Comparison of ENCODE assay signal across 11 cellular contexts in the genomic region with DNA sequence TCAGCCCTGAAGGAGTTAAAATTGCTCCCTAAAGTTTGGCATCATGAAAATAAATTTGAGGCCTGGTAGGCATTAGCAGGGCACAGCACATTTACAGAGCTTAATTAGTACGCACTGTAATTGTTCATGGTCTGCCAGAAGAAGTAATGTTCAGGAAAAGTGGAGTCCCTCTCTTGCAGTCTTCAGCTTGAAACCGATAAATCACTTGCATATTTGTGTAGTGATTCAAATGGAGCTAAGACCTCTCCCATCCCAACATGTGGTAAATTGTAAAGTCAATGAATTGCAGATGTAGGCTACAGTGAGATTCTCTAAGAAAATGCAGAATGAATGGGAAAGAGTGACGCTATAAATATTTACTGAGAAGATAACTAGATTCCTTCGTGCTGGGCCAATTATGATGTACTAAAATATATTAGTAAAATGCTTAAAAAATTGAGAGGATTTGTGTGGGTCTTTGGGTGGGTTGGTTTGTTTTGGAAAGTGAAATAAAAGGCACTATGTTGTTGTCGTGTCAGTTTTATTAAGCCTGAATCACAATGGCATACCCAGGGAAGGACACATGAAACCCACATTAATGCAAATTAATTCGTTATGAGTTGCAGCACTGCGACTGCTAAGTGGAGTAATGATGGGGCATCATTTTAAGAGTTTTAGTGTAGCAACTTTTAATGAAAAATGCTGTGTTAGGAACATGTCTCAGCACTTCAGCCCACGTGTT. TPM values are rescaled to one million over a fixed set of nuclear protein-coding genes. Genes with fewer than 3 reads are reported as not detected.
DNase-seq lines count a peak whose midpoint lies in the region; ATAC-seq and TF ChIP-seq lines count a peak whose summit lies in the region.
"Had no signal": no experiment of that assay in that cellular context is flagged by ENCODE, and none has a peak within 500 bp of the region (broad histone marks: within the 10 kb centered on the region; RNA-seq: fewer than 3 reads in every experiment).

No MANE protein-coding gene starts in this region.

- POLR2A ChIA-PET in activated CD4-positive, alpha-beta T cell treated with anti-CD3 and anti-CD28 coated beads, Interleukin-2, amount 10 ng/mL, durations not matched to agents 7 days and 5 days (lab: Charles Lee), result no interaction called here

- peaks cover 71% of the 10 kb centered on the region for H3K27me3 Mint-ChIP-seq in activated CD4-positive, alpha-beta T cell treated with anti-CD3 and anti-CD28 coated beads, Interleukin-2, amount 10 ng/mL, durations not matched to agents 7 days and 5 days

- DNase-seq in DMS 273 (lab: John Stamatoyannopoulos, UW; ENCODE audit: unreplicated experiment) (peak; percentile 25), DMS 273 treated with DMSO at 0.1 percent for 48 hours (lab: John Stamatoyannopoulos, UW) (no peak), astrocyte of the cerebellum (ENCODE audit: low read depth) (peak; percentile 86), iPS-NIHi11 (ENCODE audit: low spot score) (peak; percentile 11), NCI-H1417 (lab: John Stamatoyannopoulos, UW) (no peak), erythroblast (lab: John Stamatoyannopoulos, UW) (no peak)
- no peak for DNase-seq in activated CD4-positive, alpha-beta T cell treated with anti-CD3 and anti-CD28 coated beads, Interleukin-2, amount 10 ng/mL, durations not matched to agents 7 days and 5 days
- DNase-seq: activated naive CD8-positive, alpha-beta T cell treated with anti-CD3 and anti-CD28 coated beads for 36 hours; NCI-H146 had no signal

- in situ Hi-C loops in astrocyte of the cerebellum (cut with HindIII; ENCODE audit: low sequenced_read_pairs), result no loop called here

- no peak overlapping the region for H3K4me3 ChIP-seq in astrocyte of the cerebellum (ENCODE audit: low read depth, low read length)

- no peaks in the 10 kb centered on the region for H3K9me3 Mint-ChIP-seq in activated CD4-positive, alpha-beta T cell treated with anti-CD3 and anti-CD28 coated beads, Interleukin-2, amount 10 ng/mL, durations not matched to agents 7 days and 5 days
- H3K9me3 Mint-ChIP-seq: activated naive CD8-positive, alpha-beta T cell treated with anti-CD3 and anti-CD28 coated beads for 36 hours had no signal

- no peak for TF ChIP-seq CTCF in astrocyte of the cerebellum (IDR thresholded peaks at IDR 0.05; ENCODE audit: low read depth, low read length, missing control alignments)

- TF ChIP-seq POLR2A in erythroblast (IDR thresholded peaks at IDR 0.05; ENCODE audit: low read length), result no peak

- no peak for ATAC-seq in HG02938 (IDR thresholded peaks at IDR 0.05; ENCODE audit: unreplicated experiment)
- ATAC-seq: esophagus mucosa had no signal

- CTCF ChIA-PET in activated CD4-positive, alpha-beta T cell treated with anti-CD3 and anti-CD28 coated beads, Interleukin-2, amount 10 ng/mL, durations not matched to agents 7 days and 5 days (lab: Charles Lee), result no interaction called here

- H3K36me3 Mint-ChIP-seq in activated CD4-positive, alpha-beta T cell treated with anti-CD3 and anti-CD28 coated beads, Interleukin-2, amount 10 ng/mL, durations not matched to agents 7 days and 5 days (ENCODE audit: low read depth), result no peaks in the 10 kb centered on the region

- H3K4me1 Mint-ChIP-seq in activated CD4-positive, alpha-beta T cell treated with anti-CD3 and anti-CD28 coated beads, Interleukin-2, amount 10 ng/mL, durations not matched to agents 7 days and 5 days, result no peaks in the 10 kb centered on the region

- no peak overlapping the region for H3K27ac Mint-ChIP-seq in activated CD4-positive, alpha-beta T cell treated with anti-CD3 and anti-CD28 coated beads, Interleukin-2, amount 10 ng/mL, durations not matched to agents 7 days and 5 days
- H3K27ac Mint-ChIP-seq: activated naive CD8-positive, alpha-beta T cell treated with anti-CD3 and anti-CD28 coated beads for 36 hours had no signal

- H3K4me3 Mint-ChIP-seq in activated CD4-positive, alpha-beta T cell treated with anti-CD3 and anti-CD28 coated beads, Interleukin-2, amount 10 ng/mL, durations not matched to agents 7 days and 5 days, result no peak overlapping the region
- H3K4me3 Mint-ChIP-seq: activated naive CD8-positive, alpha-beta T cell treated with anti-CD3 and anti-CD28 coated beads for 36 hours had no signal

RNA-seq across cellular contexts. Expression of a gene that starts 8.4 kb away (rescaled TPM):
- under 1 TPM; 0.60 to 0.81 TPM for total RNA-seq in activated CD4-positive, alpha-beta T cell treated with anti-CD3 and anti-CD28 coated beads, Interleukin-2, amount 10 ng/mL, durations not matched to agents 7 days and 5 days

Comparison
In these comparisons a context has a peak if more than half of its experiments do, and no peak if none do; other contexts are left out.
1. DNase-seq: peak in DMS 273 (single experiment), astrocyte of the cerebellum (single experiment) and iPS-NIHi11 (single experiment); none in DMS 273 treated with DMSO at 0.1 percent for 48 hours (single experiment), NCI-H1417 (0 of 3), erythroblast (0 of 2) and activated CD4-positive, alpha-beta T cell treated with anti-CD3 and anti-CD28 coated beads, Interleukin-2, amount 10 ng/mL, durations not matched to agents 7 days and 5 days (single experiment).